In the genomic region with DNA sequence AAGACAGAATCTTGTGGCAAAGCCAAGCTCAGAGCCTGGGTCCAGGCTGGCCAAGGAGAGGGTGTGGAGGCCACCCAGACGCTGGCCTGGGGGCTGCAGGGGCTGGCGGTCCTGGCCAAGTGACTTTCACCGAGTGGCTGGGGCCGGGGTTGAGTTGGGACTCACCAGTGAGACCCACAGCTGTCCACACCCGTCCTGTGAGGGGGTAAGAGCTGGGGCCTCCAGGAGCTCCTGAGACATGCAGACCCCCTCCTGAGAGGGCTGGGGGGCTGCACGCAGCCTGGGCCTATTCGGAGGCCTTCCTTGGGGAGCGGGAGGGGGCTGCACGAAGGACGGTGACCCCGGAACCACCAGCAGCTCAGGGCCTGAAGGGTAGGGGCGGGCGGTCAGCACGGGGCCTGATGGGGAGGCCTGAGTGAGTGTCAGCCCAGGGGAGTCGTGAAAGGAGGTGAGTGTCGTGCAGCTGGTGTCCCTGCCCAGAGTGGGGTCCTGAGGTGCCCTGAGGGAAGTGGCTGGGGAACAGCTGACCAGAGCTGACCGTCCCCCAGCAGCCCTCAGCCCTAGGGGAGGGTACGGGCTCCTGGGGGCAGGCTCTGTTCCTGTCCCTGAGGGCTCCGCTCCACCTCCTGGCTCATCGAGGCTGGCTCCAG, we compare ENCODE assay signal across 1 cellular context.
TF ChIP-seq lines count a peak whose summit lies in the region.

No MANE protein-coding gene starts in this region.

TF ChIP-seq in GM23338, 12 proteins besides CTCF, POLR2A, EP300 and RAD21 (continued from another document):
- TF ChIP-seq ETS1 (IDR thresholded peaks at IDR 0.05) (no peak), JUNB (IDR thresholded peaks at IDR 0.05; ENCODE audit: unreplicated experiment) (no peak), REST (IDR thresholded peaks at IDR 0.05; ENCODE audit: unreplicated experiment) (no peak), ZNF114 (CRISPR knock-in tag; IDR thresholded peaks at IDR 0.05) (no peak), CREB1 (CRISPR knock-in tag; IDR thresholded peaks at IDR 0.05; ENCODE audit: low read depth) (no peak), EZH2 (IDR thresholded peaks at IDR 0.05; ENCODE audit: low read depth, unreplicated experiment) (no peak), NANOG (IDR thresholded peaks at IDR 0.05; ENCODE audit: borderline replicate concordance) (no peak), EZH2phosphoT487 (IDR thresholded peaks at IDR 0.05; ENCODE audit: unreplicated experiment) (no peak), POLR2AphosphoS5 (IDR thresholded peaks at IDR 0.05; ENCODE audit: low read depth) (no peak)
